In genomic region chr1:53956308-53957168, GRCh38 we compare ENCODE assay signal across 10 cellular contexts. TPM values are rescaled to one million over a fixed set of nuclear protein-coding genes. Genes with fewer than 3 reads are reported as not detected.
DNase-seq lines count a peak whose midpoint lies in the region; ATAC-seq and TF ChIP-seq lines count a peak whose summit lies in the region.
"Had no signal": no experiment of that assay in that cellular context is flagged by ENCODE, and none has a peak within 500 bp of the region (broad histone marks: within the 10 kb centered on the region; RNA-seq: fewer than 3 reads in every experiment).

No MANE protein-coding gene starts in this region.

- ATAC-seq in activated CD8-positive, alpha-beta T cell treated with anti-CD3 and anti-CD28 coated beads, Interleukin-2, amount 10 ng/mL, durations not matched to agents 7 days and 5 days = no peak
- no peak for ATAC-seq in activated CD8-positive, alpha-beta T cell treated with anti-CD3 and anti-CD28 coated beads for 36 hours

- TF ChIP-seq EP300 in tibial nerve (IDR thresholded peaks at IDR 0.05) = no peak

- no peaks in the 10 kb centered on the region for H3K27me3 ChIP-seq in tibial nerve
- H3K27me3 ChIP-seq in Peyer's patch = no peaks in the 10 kb centered on the region

- H3K27ac ChIP-seq in tibial nerve (peak overlapping the region; percentile 6 to 79 (median 38)), Peyer's patch (peak overlapping the region in 1 of 4 donors; percentile 51)

- intact Hi-C loops in activated CD8-positive, alpha-beta T cell treated with anti-CD3 and anti-CD28 coated beads for 36 hours (cut with micrococcal nuclease) = loop anchor here (5.0 kb wide), 1 partner anchor 94 kb away; no protein-coding TSS in a partner anchor
- intact Hi-C loops in CD14-positive monocyte (cut with micrococcal nuclease) = no loop called here

- H3K36me3 ChIP-seq in tibial nerve (peaks cover 0 to 75% (median 3%) of the 10 kb centered on the region in 3 donors), Peyer's patch (peaks cover 0 to 49% (median 0%) of the 10 kb centered on the region in 3 donors)

- TF ChIP-seq POLR2A in tibial nerve (IDR thresholded peaks at IDR 0.05) (no peak), Peyer's patch (IDR thresholded peaks at IDR 0.05) (no peak)

- POLR2A ChIA-PET in activated CD8-positive, alpha-beta T cell treated with anti-CD3 and anti-CD28 coated beads, Interleukin-2, amount 10 ng/mL, durations not matched to agents 7 days and 5 days (lab: Charles Lee) = no interaction called here
- POLR2A ChIA-PET in activated CD8-positive, alpha-beta T cell treated with anti-CD3 and anti-CD28 coated beads for 36 hours (lab: Charles Lee) = no interaction called here

- H3K36me3 Mint-ChIP-seq in activated CD8-positive, alpha-beta T cell treated with anti-CD3 and anti-CD28 coated beads, Interleukin-2, amount 10 ng/mL, durations not matched to agents 7 days and 5 days (ENCODE audit: low read depth) = peaks cover 35% of the 10 kb centered on the region
- peaks cover 18% of the 10 kb centered on the region for H3K36me3 Mint-ChIP-seq in activated CD8-positive, alpha-beta T cell treated with anti-CD3 and anti-CD28 coated beads for 36 hours (ENCODE audit: low read depth)
- peaks cover 31 to 47% of the 10 kb centered on the region in 2 donors for H3K36me3 Mint-ChIP-seq in CD14-positive monocyte

- no peaks in the 10 kb centered on the region for H3K9me3 Mint-ChIP-seq in activated CD8-positive, alpha-beta T cell treated with anti-CD3 and anti-CD28 coated beads, Interleukin-2, amount 10 ng/mL, durations not matched to agents 7 days and 5 days (ENCODE audit: insufficient read depth)
- no peaks in the 10 kb centered on the region for H3K9me3 Mint-ChIP-seq in activated CD8-positive, alpha-beta T cell treated with anti-CD3 and anti-CD28 coated beads for 36 hours
- peaks cover 0 to 2% (median 0%) of the 10 kb centered on the region in 7 donors for H3K9me3 Mint-ChIP-seq in CD14-positive monocyte
- H3K9me3 Mint-ChIP-seq: activated T-helper 2 cell treated with anti-CD3 and anti-CD28 coated beads, Interferon-gamma antibody, Interleukin-2, Interleukin-4, amounts not matched to agents 10 μg/mL and 5 μg/mL and 100 μg/mL, durations not matched to agents 14 hours and 24 hours and 36 hours had no signal

- peak overlapping the region; percentile 66 for H3K27ac Mint-ChIP-seq in activated CD8-positive, alpha-beta T cell treated with anti-CD3 and anti-CD28 coated beads, Interleukin-2, amount 10 ng/mL, durations not matched to agents 7 days and 5 days
- H3K27ac Mint-ChIP-seq in activated CD8-positive, alpha-beta T cell treated with anti-CD3 and anti-CD28 coated beads for 36 hours = no peak overlapping the region
- peak overlapping the region in 3 of 7 donors; percentile 65 to 74 (median 73) for H3K27ac Mint-ChIP-seq in CD14-positive monocyte
- H3K27ac Mint-ChIP-seq: activated T-helper 2 cell treated with anti-CD3 and anti-CD28 coated beads, Interferon-gamma antibody, Interleukin-2, Interleukin-4, amounts not matched to agents 10 μg/mL and 5 μg/mL and 100 μg/mL, durations not matched to agents 14 hours and 24 hours and 36 hours had no signal

- no peak overlapping the region for H3K4me3 Mint-ChIP-seq in activated CD8-positive, alpha-beta T cell treated with anti-CD3 and anti-CD28 coated beads, Interleukin-2, amount 10 ng/mL, durations not matched to agents 7 days and 5 days
- H3K4me3 Mint-ChIP-seq in activated CD8-positive, alpha-beta T cell treated with anti-CD3 and anti-CD28 coated beads for 36 hours = no peak overlapping the region
- H3K4me3 Mint-ChIP-seq in CD14-positive monocyte = no peak overlapping the region

- no peak overlapping the region for H3K4me3 ChIP-seq in tibial nerve
- H3K4me3 ChIP-seq in Peyer's patch = no peak overlapping the region

- H3K4me1 ChIP-seq in tibial nerve = peaks cover 0 to 36% (median 3%) of the 10 kb centered on the region in 4 donors
- H3K4me1 ChIP-seq in Peyer's patch = no peaks in the 10 kb centered on the region

- H3K4me1 Mint-ChIP-seq in activated CD8-positive, alpha-beta T cell treated with anti-CD3 and anti-CD28 coated beads, Interleukin-2, amount 10 ng/mL, durations not matched to agents 7 days and 5 days (ENCODE audit: low read depth) = peaks cover 13% of the 10 kb centered on the region
- H3K4me1 Mint-ChIP-seq in activated CD8-positive, alpha-beta T cell treated with anti-CD3 and anti-CD28 coated beads for 36 hours (ENCODE audit: low read depth) = peaks cover 12% of the 10 kb centered on the region
- H3K4me1 Mint-ChIP-seq in CD14-positive monocyte = peaks cover 11% of the 10 kb centered on the region

- WGBS in tibial nerve, 2 donors = 52 to 63% methylated on average over 3 of the region's 3 CpGs

- H3K27me3 Mint-ChIP-seq in activated CD8-positive, alpha-beta T cell treated with anti-CD3 and anti-CD28 coated beads, Interleukin-2, amount 10 ng/mL, durations not matched to agents 7 days and 5 days (ENCODE audit: low read depth) = no peaks in the 10 kb centered on the region
- H3K27me3 Mint-ChIP-seq in activated CD8-positive, alpha-beta T cell treated with anti-CD3 and anti-CD28 coated beads for 36 hours = no peaks in the 10 kb centered on the region
- H3K27me3 Mint-ChIP-seq in CD14-positive monocyte (ENCODE audit: low read depth in 3 of 3) = no peaks in the 10 kb centered on the region

- DNase-seq in activated CD8-positive, alpha-beta T cell treated with anti-CD3 and anti-CD28 coated beads, Interleukin-2, amount 10 ng/mL, durations not matched to agents 7 days and 5 days = no peak
- DNase-seq in activated CD8-positive, alpha-beta T cell treated with anti-CD3 and anti-CD28 coated beads for 36 hours = no peak
- DNase-seq in NCI-H524 (lab: John Stamatoyannopoulos, UW) (peak; percentile 71 to 76), fibroblast of gingiva (ENCODE audit: low read depth) (peak; percentile 19), tibial nerve (ENCODE audit: low spot score in 2 of 2) (no peak), cerebellar cortex (ENCODE audit: low spot score) (no peak), Peyer's patch (no peak), CD14-positive monocyte (ENCODE audit: low spot score) (no peak)
- DNase-seq: C1 segment of cervical spinal cord had no signal

- H3K9me3 ChIP-seq in tibial nerve = no peaks in the 10 kb centered on the region
- H3K9me3 ChIP-seq in Peyer's patch = no peaks in the 10 kb centered on the region

- TF ChIP-seq CTCF in activated CD8-positive, alpha-beta T cell treated with anti-CD3 and anti-CD28 coated beads for 36 hours (IDR thresholded peaks at IDR 0.05) = no peak
- no peak for TF ChIP-seq CTCF in tibial nerve (IDR thresholded peaks at IDR 0.05)
- TF ChIP-seq CTCF in Peyer's patch (IDR thresholded peaks at IDR 0.05) = no peak
- no peak for TF ChIP-seq CTCF in CD14-positive monocyte (IDR thresholded peaks at IDR 0.05)

- CTCF ChIA-PET in activated CD8-positive, alpha-beta T cell treated with anti-CD3 and anti-CD28 coated beads, Interleukin-2, amount 10 ng/mL, durations not matched to agents 7 days and 5 days (lab: Charles Lee) = interaction anchor here (0.9 to 3.5 kb wide), 6 partner anchors 9 to 101 kb away, joined by 3 to 25 read pairs (median 10); partner anchors contain the start of genes IFT25 and LRRC42
- CTCF ChIA-PET in activated CD8-positive, alpha-beta T cell treated with anti-CD3 and anti-CD28 coated beads for 36 hours (lab: Charles Lee) = interaction anchor here (0.6 to 2.3 kb wide), 5 partner anchors 8 to 95 kb away, joined by 3 to 16 read pairs (median 3); no protein-coding TSS in a partner anchor

RNA-seq across cellular contexts. Expression of gene LRRC42, which starts 10.4 kb away (rescaled TPM):
- 10 to 100 TPM; 26.3 to 26.8 TPM for total RNA-seq in activated CD8-positive, alpha-beta T cell treated with anti-CD3 and anti-CD28 coated beads, Interleukin-2, amount 10 ng/mL, durations not matched to agents 7 days and 5 days
- total RNA-seq in activated CD8-positive, alpha-beta T cell treated with anti-CD3 and anti-CD28 coated beads for 36 hours = 10 to 100 TPM; 26.7 to 29.6 TPM
- total RNA-seq in tibial nerve = 10 to 100 TPM; 26.1 to 29.5 (median 26.8) TPM
- 10 to 100 TPM in 1 of 4 donors, 1 to 10 TPM in 3; 8.9 to 20.6 (median 9.7) TPM for total RNA-seq in Peyer's patch
- 1 to 10 TPM; 5.6 to 7.3 TPM for polyA plus RNA-seq in CD14-positive monocyte

RNA-seq across cellular contexts. Expression of gene IFT25, which starts 11.0 kb away (rescaled TPM):
- total RNA-seq in activated CD8-positive, alpha-beta T cell treated with anti-CD3 and anti-CD28 coated beads, Interleukin-2, amount 10 ng/mL, durations not matched to agents 7 days and 5 days = 10 to 100 TPM; 83.1 to 87.1 TPM
- 10 to 100 TPM; 60.5 to 63.5 TPM for total RNA-seq in activated CD8-positive, alpha-beta T cell treated with anti-CD3 and anti-CD28 coated beads for 36 hours
- total RNA-seq in tibial nerve (10 to 100 TPM; 15.5 to 39.9 (median 26.8) TPM), Peyer's patch (10 to 100 TPM; 13.8 to 42.9 (median 27.1) TPM)
- polyA plus RNA-seq in CD14-positive monocyte = 10 to 100 TPM; 27.8 to 30.6 TPM

Comparison
In these comparisons a context has a peak if more than half of its experiments do, and no peak if none do; other contexts are left out.
1. DNase-seq: peak in NCI-H524 (2 of 2) and fibroblast of gingiva (single experiment); none in activated CD8-positive, alpha-beta T cell treated with anti-CD3 and anti-CD28 coated beads, Interleukin-2, amount 10 ng/mL, durations not matched to agents 7 days and 5 days (single experiment), activated CD8-positive, alpha-beta T cell treated with anti-CD3 and anti-CD28 coated beads for 36 hours (single experiment), tibial nerve (0 of 2), cerebellar cortex (single experiment), Peyer's patch (0 of 3) and CD14-positive monocyte (single experiment).